9 cellular contexts compared by ENCODE assay signal in genomic region chr1:246609632-246610031, GRCh38. TPM values are rescaled to one million over a fixed set of nuclear protein-coding genes. Genes with fewer than 3 reads are reported as not detected.
DNase-seq lines count a peak whose midpoint lies in the region; ATAC-seq, FAIRE-seq and TF ChIP-seq lines count a peak whose summit lies in the region.
"Had no signal": no experiment of that assay in that cellular context is flagged by ENCODE, and none has a peak within 500 bp of the region (broad histone marks: within the 10 kb centered on the region; RNA-seq: fewer than 3 reads in every experiment).

No MANE protein-coding gene starts in this region.

- H3K4me3 ChIP-seq in A549 (no peak overlapping the region), adrenal gland (no peak overlapping the region)

- POLR2A ChIA-PET in A549 (lab: Yijun Ruan, JAX) = no interaction called here

- H3K9me3 ChIP-seq in A549 (no peaks in the 10 kb centered on the region), adrenal gland (replicated peaks in 1 of 3) (no peaks in the 10 kb centered on the region)

- H3K36me3 Mint-ChIP-seq in mesothelial cell of epicardium = peaks cover 7% of the 10 kb centered on the region

- H3K27me3 ChIP-seq in adrenal gland = no peaks in the 10 kb centered on the region

- no peak for ATAC-seq in A549

- FAIRE-seq in A549 (lab: Jason Lieb, UNC) = no peak

- TF ChIP-seq EP300 in A549 (IDR thresholded peaks at IDR 0.05) = no peak

- peaks cover 23% of the 10 kb centered on the region for H3K4me1 ChIP-seq in A549
- H3K4me1 ChIP-seq in adrenal gland (replicated peaks in 1 of 2) = peaks cover 36 to 41% of the 10 kb centered on the region in 2 donors

- H3K27ac ChIP-seq in A549 (peak overlapping the region; percentile 58 to 70), adrenal gland (peak overlapping the region; percentile 26 to 81 (median 51))

- H3K9me3 Mint-ChIP-seq in mesothelial cell of epicardium = peaks cover 5% of the 10 kb centered on the region

- no peak for TF ChIP-seq RAD21 in A549 (conservative IDR thresholded peaks at IDR 0.05 in 1 of 2, IDR thresholded peaks at IDR 0.05 in 1 of 2)

- H3K27me3 Mint-ChIP-seq in mesothelial cell of epicardium (ENCODE audit: low read depth) = no peaks in the 10 kb centered on the region

- TF ChIP-seq CTCF in A549 (IDR thresholded peaks at IDR 0.05) = no peak
- TF ChIP-seq CTCF in adrenal gland (IDR thresholded peaks at IDR 0.05) = no peak
- TF ChIP-seq CTCF in mesothelial cell of epicardium (IDR thresholded peaks at IDR 0.05; ENCODE audit: unreplicated experiment) = no peak

- H3K4me1 Mint-ChIP-seq in mesothelial cell of epicardium = peaks cover 27% of the 10 kb centered on the region

- H3K36me3 ChIP-seq in adrenal gland (replicated peaks in 1 of 2) = no peaks in the 10 kb centered on the region

- intact Hi-C loops in adrenal gland (cut with DNase I) = no loop called here
- intact Hi-C loops in head of caudate nucleus (cut with DNase I) = no loop called here

- no peak for DNase-seq in A549 (ENCODE audit: low read depth in 1 of 2, low spot score in 1 of 2)
- peak; percentile 81 for DNase-seq in EL
- DNase-seq in adrenal gland = no peak
- no peak for DNase-seq in mesothelial cell of epicardium (ENCODE audit: low spot score in 2 of 2, unreplicated experiment in 2 of 2)
- no peak for DNase-seq in head of caudate nucleus
- DNase-seq in hippocampal formation (lab: John Stamatoyannopoulos, UW) = no peak
- DNase-seq in stimulated activated naive CD4-positive, alpha-beta T cell (lab: John Stamatoyannopoulos, UW) = no peak
- no peak for DNase-seq in NCI-H2029 (lab: John Stamatoyannopoulos, UW)
- DNase-seq: NCI-H1436 had no signal

- CTCF ChIA-PET in A549 (lab: Yijun Ruan, JAX) = no interaction called here

- WGBS in A549 (ENCODE audit: missing lambda C conversion rate) = 93% methylated on average over 4 of the region's 4 CpGs
- 53 to 71% (median 65%) methylated on average over 4 of the region's 4 CpGs for WGBS in adrenal gland, 4 donors

- TF ChIP-seq POLR2A in A549 (IDR thresholded peaks at IDR 0.05; ENCODE audit: low read length) (no peak), adrenal gland (IDR thresholded peaks at IDR 0.05) (no peak)

- no peak overlapping the region for H3K4me3 Mint-ChIP-seq in mesothelial cell of epicardium

- peak overlapping the region; percentile 72 for H3K27ac Mint-ChIP-seq in mesothelial cell of epicardium

- H3K4me2 ChIP-seq in A549 = peak overlapping the region; percentile 65

TF ChIP-seq in A549, 52 proteins besides CTCF, POLR2A, EP300 and RAD21:
- TF ChIP-seq CHD2 (IDR thresholded peaks at IDR 0.05; ENCODE audit: low read length, partially characterized antibody) = no peak
- TF ChIP-seq HEYL (CRISPR knock-in tag; IDR thresholded peaks at IDR 0.05) = no peak
- no peak for TF ChIP-seq EHMT2 (IDR thresholded peaks at IDR 0.05; ENCODE audit: low read depth)
- no peak for TF ChIP-seq RNF2 (IDR thresholded peaks at IDR 0.05; ENCODE audit: borderline replicate concordance, low read depth)
- TF ChIP-seq REST (IDR thresholded peaks at IDR 0.05) = no peak
- no peak for TF ChIP-seq GATA3 (IDR thresholded peaks at IDR 0.05; ENCODE audit: borderline replicate concordance)

RNA-seq across cellular contexts. Expression of gene CNST, which starts 43.4 kb away (rescaled TPM):
- 19.8 and 23.0 TPM in 2 replicates for polyA plus RNA-seq in A549 (2011; rRNA removed)
- 4.4 and 5.2 TPM in 2 replicates for polyA plus RNA-seq in A549 (2012; cell fraction: cytosol; rRNA removed)
- polyA plus RNA-seq in A549 (2012; cell fraction: nucleus; rRNA removed) = 3.9 and 6.6 TPM in 2 replicates
- 7.3 to 7.9 TPM (median 7.5 TPM) in 3 replicates for polyA plus RNA-seq in A549 (2017; fragmentation: RNase III; extraction: RNeasy Plus Mini Kit Qiagen cat#74134 plus additional on column Dnase treatment)
- 20.5 and 39.5 TPM in 2 replicates for polyA minus RNA-seq in A549 (2011; rRNA and poly(A)+ RNA removed)
- 10 to 100 TPM; 33.3 to 85.6 (median 60.1) TPM for total RNA-seq in adrenal gland
- 10 to 100 TPM; 11.4 to 27.3 (median 13.9) TPM for polyA plus RNA-seq in adrenal gland
- 18.0 to 21.1 TPM (median 21.0 TPM) in 3 replicates for total RNA-seq in mesothelial cell of epicardium

RNA-seq across cellular contexts. Expression of gene TFB2M, which starts 43.6 kb away (rescaled TPM):
- polyA plus RNA-seq in A549 (2011; rRNA removed) = 36.7 and 59.9 TPM in 2 replicates
- polyA plus RNA-seq in A549 (2012; cell fraction: cytosol; rRNA removed) = 18.1 and 20.2 TPM in 2 replicates
- 13.5 and 17.9 TPM in 2 replicates for polyA plus RNA-seq in A549 (2012; cell fraction: nucleus; rRNA removed)
- polyA plus RNA-seq in A549 (2017; fragmentation: RNase III; extraction: RNeasy Plus Mini Kit Qiagen cat#74134 plus additional on column Dnase treatment) = 27.7 to 30.6 TPM (median 28.7 TPM) in 3 replicates
- polyA minus RNA-seq in A549 (2011; rRNA and poly(A)+ RNA removed) = 7.5 and 9.0 TPM in 2 replicates
- total RNA-seq in adrenal gland = 10 to 100 TPM; 15.1 to 32.5 (median 27.1) TPM
- 10 to 100 TPM in 1 of 3 donors, 1 to 10 TPM in 2; 6.0 to 44.8 (median 7.2) TPM for polyA plus RNA-seq in adrenal gland
- total RNA-seq in mesothelial cell of epicardium = 12.1 to 12.7 TPM (median 12.7 TPM) in 3 replicates
